22 cellular contexts compared by ENCODE assay signal in the genomic region with DNA sequence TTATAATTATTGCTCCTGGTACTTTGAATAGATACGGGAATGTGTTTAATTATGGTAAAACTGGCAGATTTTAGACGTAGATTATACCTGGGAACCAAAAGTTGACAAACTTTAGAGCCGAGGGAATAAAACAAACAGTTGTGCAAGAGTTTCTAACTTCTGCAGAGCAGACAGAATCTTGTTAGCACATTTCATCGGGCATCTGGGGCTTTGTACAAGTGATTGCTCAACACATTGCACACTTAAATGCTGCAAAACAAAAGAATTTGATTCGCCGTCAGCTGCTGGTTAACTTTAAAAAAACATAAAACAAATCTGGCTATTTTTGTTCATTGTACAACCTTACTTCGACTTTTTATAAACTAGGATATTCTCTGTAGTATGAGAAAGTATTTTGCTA.
DNase-seq lines count a peak whose midpoint lies in the region; ATAC-seq and TF ChIP-seq lines count a peak whose summit lies in the region.
"Had no signal": no experiment of that assay in that cellular context is flagged by ENCODE, and none has a peak within 500 bp of the region (broad histone marks: within the 10 kb centered on the region; RNA-seq: fewer than 3 reads in every experiment).

No MANE protein-coding gene starts in this region.

- H3K4me1 Mint-ChIP-seq in activated naive CD4-positive, alpha-beta T cell treated with anti-CD3 and anti-CD28 coated beads, Interleukin-2, amount 50 U/mL, for 24 hours, result peaks cover 43% of the 10 kb centered on the region
- peaks cover 10% of the 10 kb centered on the region for H3K4me1 Mint-ChIP-seq in activated naive CD4-positive, alpha-beta T cell treated with anti-CD3 and anti-CD28 coated beads, Interleukin-2, amount 10 ng/mL, durations not matched to agents 7 days and 5 days
- H3K4me1 Mint-ChIP-seq in activated T-helper 2 cell treated with anti-CD3 and anti-CD28 coated beads, Interferon-gamma antibody, Interleukin-2, Interleukin-4, amounts not matched to agents 10 μg/mL and 5 μg/mL and 100 μg/mL, durations not matched to agents 14 hours and 24 hours and 36 hours (ENCODE audit: low read depth), result peaks cover 31% of the 10 kb centered on the region
- H3K4me1 Mint-ChIP-seq in activated T-helper 17 cell treated with anti-CD3 and anti-CD28 coated beads, Interleukin-2, amount 50 U/mL, for 72 hours, result peaks cover 4% of the 10 kb centered on the region
- H3K4me1 Mint-ChIP-seq: activated B cell treated with CpG ODN at 0.5 μM for 24 hours had no signal

- H3K4me3 ChIP-seq in foreskin fibroblast (ENCODE audit: low read depth in 1 of 2, low read length in 2 of 2) (no peak overlapping the region), skeletal muscle cell (ENCODE audit: low read depth, low read length) (no peak overlapping the region), SJCRH30 (no peak overlapping the region)
- H3K4me3 ChIP-seq: psoas muscle, upper lobe of left lung had no signal

- no peaks in the 10 kb centered on the region for H3K9me3 ChIP-seq in SJCRH30 (replicated peaks)
- H3K9me3 ChIP-seq: psoas muscle, upper lobe of left lung had no signal

- no peak overlapping the region for H3K27ac ChIP-seq in SJCRH30
- H3K27ac ChIP-seq: psoas muscle, upper lobe of left lung had no signal

- intact Hi-C loops in activated T-helper 2 cell treated with anti-CD3 and anti-CD28 coated beads, Interferon-gamma antibody, Interleukin-2, Interleukin-4, amounts not matched to agents 10 μg/mL and 5 μg/mL and 100 μg/mL, durations not matched to agents 14 hours and 24 hours and 36 hours (cut with micrococcal nuclease), result loop anchor here (1.0 to 10.0 kb wide), 8 partner anchors 8 to 1144 kb away; no protein-coding TSS in a partner anchor

- H3K36me3 Mint-ChIP-seq in activated naive CD4-positive, alpha-beta T cell treated with anti-CD3 and anti-CD28 coated beads, Interleukin-2, amount 50 U/mL, for 24 hours, result no peaks in the 10 kb centered on the region
- H3K36me3 Mint-ChIP-seq in activated naive CD4-positive, alpha-beta T cell treated with anti-CD3 and anti-CD28 coated beads, Interleukin-2, amount 10 ng/mL, durations not matched to agents 7 days and 5 days, result no peaks in the 10 kb centered on the region
- H3K36me3 Mint-ChIP-seq in activated T-helper 2 cell treated with anti-CD3 and anti-CD28 coated beads, Interferon-gamma antibody, Interleukin-2, Interleukin-4, amounts not matched to agents 10 μg/mL and 5 μg/mL and 100 μg/mL, durations not matched to agents 14 hours and 24 hours and 36 hours (ENCODE audit: low read depth), result no peaks in the 10 kb centered on the region
- H3K36me3 Mint-ChIP-seq in activated T-helper 17 cell treated with anti-CD3 and anti-CD28 coated beads, Interleukin-2, amount 50 U/mL, for 72 hours (ENCODE audit: low read depth), result no peaks in the 10 kb centered on the region
- H3K36me3 Mint-ChIP-seq: activated CD8-positive, alpha-beta memory T cell treated with anti-CD3 and anti-CD28 coated beads, Interleukin-2, amount 10 ng/mL, durations not matched to agents 7 days and 5 days had no signal

- ATAC-seq in activated T-helper 17 cell treated with anti-CD3 and anti-CD28 coated beads, Interleukin-2, amount 50 U/mL, for 72 hours (replicated peaks), result no peak

- H3K4me3 Mint-ChIP-seq in activated naive CD4-positive, alpha-beta T cell treated with anti-CD3 and anti-CD28 coated beads, Interleukin-2, amount 50 U/mL, for 24 hours, result no peak overlapping the region
- no peak overlapping the region for H3K4me3 Mint-ChIP-seq in activated naive CD4-positive, alpha-beta T cell treated with anti-CD3 and anti-CD28 coated beads, Interleukin-2, amount 10 ng/mL, durations not matched to agents 7 days and 5 days
- no peak overlapping the region for H3K4me3 Mint-ChIP-seq in activated T-helper 2 cell treated with anti-CD3 and anti-CD28 coated beads, Interferon-gamma antibody, Interleukin-2, Interleukin-4, amounts not matched to agents 10 μg/mL and 5 μg/mL and 100 μg/mL, durations not matched to agents 14 hours and 24 hours and 36 hours (ENCODE audit: low read depth)
- H3K4me3 Mint-ChIP-seq in activated T-helper 17 cell treated with anti-CD3 and anti-CD28 coated beads, Interleukin-2, amount 50 U/mL, for 72 hours, result no peak overlapping the region
- H3K4me3 Mint-ChIP-seq: activated B cell treated with CpG ODN at 0.5 μM for 24 hours; activated CD8-positive, alpha-beta memory T cell treated with anti-CD3 and anti-CD28 coated beads, Interleukin-2, amount 10 ng/mL, durations not matched to agents 7 days and 5 days; neural crest cell had no signal

- H3K9me3 Mint-ChIP-seq in activated naive CD4-positive, alpha-beta T cell treated with anti-CD3 and anti-CD28 coated beads, Interleukin-2, amount 50 U/mL, for 24 hours, result no peaks in the 10 kb centered on the region
- no peaks in the 10 kb centered on the region for H3K9me3 Mint-ChIP-seq in activated naive CD4-positive, alpha-beta T cell treated with anti-CD3 and anti-CD28 coated beads, Interleukin-2, amount 10 ng/mL, durations not matched to agents 7 days and 5 days
- H3K9me3 Mint-ChIP-seq in activated T-helper 2 cell treated with anti-CD3 and anti-CD28 coated beads, Interferon-gamma antibody, Interleukin-2, Interleukin-4, amounts not matched to agents 10 μg/mL and 5 μg/mL and 100 μg/mL, durations not matched to agents 14 hours and 24 hours and 36 hours, result no peaks in the 10 kb centered on the region
- H3K9me3 Mint-ChIP-seq in activated T-helper 17 cell treated with anti-CD3 and anti-CD28 coated beads, Interleukin-2, amount 50 U/mL, for 72 hours, result no peaks in the 10 kb centered on the region
- H3K9me3 Mint-ChIP-seq: activated B cell treated with CpG ODN at 0.5 μM for 24 hours, neural crest cell had no signal

- H3K27me3 Mint-ChIP-seq in activated naive CD4-positive, alpha-beta T cell treated with anti-CD3 and anti-CD28 coated beads, Interleukin-2, amount 50 U/mL, for 24 hours, result no peaks in the 10 kb centered on the region
- H3K27me3 Mint-ChIP-seq in activated naive CD4-positive, alpha-beta T cell treated with anti-CD3 and anti-CD28 coated beads, Interleukin-2, amount 10 ng/mL, durations not matched to agents 7 days and 5 days, result no peaks in the 10 kb centered on the region
- H3K27me3 Mint-ChIP-seq in activated T-helper 2 cell treated with anti-CD3 and anti-CD28 coated beads, Interferon-gamma antibody, Interleukin-2, Interleukin-4, amounts not matched to agents 10 μg/mL and 5 μg/mL and 100 μg/mL, durations not matched to agents 14 hours and 24 hours and 36 hours (ENCODE audit: low read depth), result no peaks in the 10 kb centered on the region
- no peaks in the 10 kb centered on the region for H3K27me3 Mint-ChIP-seq in activated T-helper 17 cell treated with anti-CD3 and anti-CD28 coated beads, Interleukin-2, amount 50 U/mL, for 72 hours
- H3K27me3 Mint-ChIP-seq: activated B cell treated with CpG ODN at 0.5 μM for 24 hours had no signal

- no peaks in the 10 kb centered on the region for H3K27me3 ChIP-seq in SJCRH30
- H3K27me3 ChIP-seq: dorsolateral prefrontal cortex, upper lobe of left lung had no signal

- no peaks in the 10 kb centered on the region for H3K36me3 ChIP-seq in SJCRH30
- H3K36me3 ChIP-seq: upper lobe of left lung had no signal

- peaks cover 39% of the 10 kb centered on the region for H3K4me1 ChIP-seq in SJCRH30
- H3K4me1 ChIP-seq: psoas muscle, upper lobe of left lung had no signal

- peak overlapping the region; percentile 94 for H3K27ac Mint-ChIP-seq in activated naive CD4-positive, alpha-beta T cell treated with anti-CD3 and anti-CD28 coated beads, Interleukin-2, amount 50 U/mL, for 24 hours
- no peak overlapping the region for H3K27ac Mint-ChIP-seq in activated naive CD4-positive, alpha-beta T cell treated with anti-CD3 and anti-CD28 coated beads, Interleukin-2, amount 10 ng/mL, durations not matched to agents 7 days and 5 days
- peak overlapping the region; percentile 75 for H3K27ac Mint-ChIP-seq in activated T-helper 2 cell treated with anti-CD3 and anti-CD28 coated beads, Interferon-gamma antibody, Interleukin-2, Interleukin-4, amounts not matched to agents 10 μg/mL and 5 μg/mL and 100 μg/mL, durations not matched to agents 14 hours and 24 hours and 36 hours
- H3K27ac Mint-ChIP-seq in activated T-helper 17 cell treated with anti-CD3 and anti-CD28 coated beads, Interleukin-2, amount 50 U/mL, for 72 hours, result no peak overlapping the region
- H3K27ac Mint-ChIP-seq: activated B cell treated with CpG ODN at 0.5 μM for 24 hours; activated CD8-positive, alpha-beta memory T cell treated with anti-CD3 and anti-CD28 coated beads, Interleukin-2, amount 10 ng/mL, durations not matched to agents 7 days and 5 days had no signal

- CTCF ChIA-PET in activated naive CD4-positive, alpha-beta T cell treated with anti-CD3 and anti-CD28 coated beads, Interleukin-2, amount 10 ng/mL, durations not matched to agents 7 days and 5 days (lab: Charles Lee), result no interaction called here

- no peak for TF ChIP-seq CTCF in foreskin fibroblast (IDR thresholded peaks at IDR 0.05; ENCODE audit: low read depth, low read length)

- no peak for DNase-seq in activated naive CD4-positive, alpha-beta T cell treated with anti-CD3 and anti-CD28 coated beads, Interleukin-2, amount 10 ng/mL, durations not matched to agents 7 days and 5 days
- no peak for DNase-seq in activated T-helper 2 cell treated with anti-CD3 and anti-CD28 coated beads, Interferon-gamma antibody, Interleukin-2, Interleukin-4, amounts not matched to agents 10 μg/mL and 5 μg/mL and 100 μg/mL, durations not matched to agents 14 hours and 24 hours and 36 hours (ENCODE audit: low spot score)
- peak; percentile 19 to 80 for DNase-seq in foreskin fibroblast
- DNase-seq in skeletal muscle cell (ENCODE audit: low read depth), result peak; percentile 80
- DNase-seq in stimulated activated CD4-positive, alpha-beta T cell treated with anti-CD3 and anti-CD28 coated beads, Interleukin-4, amount 100 ng/mL, for 4 hours, result no peak
- no peak for DNase-seq in SJCRH30
- DNase-seq: activated B cell treated with CpG ODN at 0.5 μM for 24 hours, DMS79 treated with DMSO at 0.1 percent for 48 hours, dorsolateral prefrontal cortex, hippocampal formation, kidney glomerular epithelial cell, midbrain, NCI-H1105, NCI-H69, PC-3, psoas muscle, T-helper 2 cell, upper lobe of left lung had no signal

Comparison
In these comparisons a context has a peak if more than half of its experiments do, and no peak if none do; other contexts are left out.
1. H3K27ac Mint-ChIP-seq: peak in activated naive CD4-positive, alpha-beta T cell treated with anti-CD3 and anti-CD28 coated beads, Interleukin-2, amount 50 U/mL, for 24 hours (single experiment) and activated T-helper 2 cell treated with anti-CD3 and anti-CD28 coated beads, Interferon-gamma antibody, Interleukin-2, Interleukin-4, amounts not matched to agents 10 μg/mL and 5 μg/mL and 100 μg/mL, durations not matched to agents 14 hours and 24 hours and 36 hours (single experiment); none in activated naive CD4-positive, alpha-beta T cell treated with anti-CD3 and anti-CD28 coated beads, Interleukin-2, amount 10 ng/mL, durations not matched to agents 7 days and 5 days (single experiment) and activated T-helper 17 cell treated with anti-CD3 and anti-CD28 coated beads, Interleukin-2, amount 50 U/mL, for 72 hours (single experiment).
2. DNase-seq: peak in foreskin fibroblast (2 of 2) and skeletal muscle cell (single experiment); none in activated naive CD4-positive, alpha-beta T cell treated with anti-CD3 and anti-CD28 coated beads, Interleukin-2, amount 10 ng/mL, durations not matched to agents 7 days and 5 days (single experiment), activated T-helper 2 cell treated with anti-CD3 and anti-CD28 coated beads, Interferon-gamma antibody, Interleukin-2, Interleukin-4, amounts not matched to agents 10 μg/mL and 5 μg/mL and 100 μg/mL, durations not matched to agents 14 hours and 24 hours and 36 hours (single experiment), stimulated activated CD4-positive, alpha-beta T cell treated with anti-CD3 and anti-CD28 coated beads, Interleukin-4, amount 100 ng/mL, for 4 hours (0 of 2) and SJCRH30 (0 of 2).